In genomic region chr4:37812713-37813112, GRCh38 we compare ENCODE assay signal across 17 cellular contexts.
A peak's percentile ranks its signal among the peaks of the same experiment; 100 is the strongest.
DNase-seq lines count a peak whose midpoint lies in the region; ATAC-seq lines count a peak whose summit lies in the region.
"Had no signal": no experiment of that assay in that cellular context is flagged by ENCODE, and none has a peak within 500 bp of the region (broad histone marks: within the 10 kb centered on the region; RNA-seq: fewer than 3 reads in every experiment).

No MANE protein-coding gene starts in this region.

- H3K4me3 Mint-ChIP-seq in stimulated activated memory B cell treated with anti-CD40 and anti-IgM and Interleukin-4, amounts not matched to agents 10 μg/mL and 1 μg/mL and 100 μg/mL, for 72 hours, result no peak overlapping the region
- H3K4me3 Mint-ChIP-seq: activated naive CD8-positive, alpha-beta T cell treated with anti-CD3 and anti-CD28 coated beads, Interleukin-2, amount 10 ng/mL, durations not matched to agents 7 days and 5 days; neural crest cell had no signal

- no peak overlapping the region for H3K4me3 ChIP-seq in ACC112 (ENCODE audit: low read depth, low read length)
- H3K4me3 ChIP-seq: heart left ventricle, left lung, tibial artery had no signal

- H2AFZ ChIP-seq in ACC112 (ENCODE audit: low read length, unreplicated experiment), result peak overlapping the region; percentile 36

- H3K9me3 Mint-ChIP-seq in stimulated activated memory B cell treated with anti-CD40 and anti-IgM and Interleukin-4, amounts not matched to agents 10 μg/mL and 1 μg/mL and 100 μg/mL, for 72 hours, result no peaks in the 10 kb centered on the region
- H3K9me3 Mint-ChIP-seq: neural crest cell had no signal

- no peaks in the 10 kb centered on the region for H3K36me3 ChIP-seq in ACC112 (ENCODE audit: insufficient read depth, low read length)
- H3K36me3 ChIP-seq: heart left ventricle, left lung, tibial artery had no signal

- DNase-seq in amniotic epithelial cell (ENCODE audit: low read depth) (peak; percentile 91), hepatic stellate cell (ENCODE audit: low spot score) (peak; percentile 65), NCI-H2196 (lab: John Stamatoyannopoulos, UW; ENCODE audit: unreplicated experiment) (no peak)
- no peak for DNase-seq in activated CD8-positive, alpha-beta memory T cell treated with anti-CD3 and anti-CD28 coated beads for 24 hours
- DNase-seq: activated naive CD8-positive, alpha-beta T cell treated with anti-CD3 and anti-CD28 coated beads, Interleukin-2, amount 10 ng/mL, durations not matched to agents 7 days and 5 days; heart left ventricle; left lung; NCI-H1436 treated with DMSO at 0.1 percent for 48 hours; NCI-H69; Right ventricle myocardium superior; tibial artery had no signal

- H3K36me3 Mint-ChIP-seq in stimulated activated memory B cell treated with anti-CD40 and anti-IgM and Interleukin-4, amounts not matched to agents 10 μg/mL and 1 μg/mL and 100 μg/mL, for 72 hours, result no peaks in the 10 kb centered on the region

- peak overlapping the region; percentile 58 for H3K27ac ChIP-seq in ACC112 (ENCODE audit: low read depth, low read length)
- H3K27ac ChIP-seq: heart left ventricle, left lung, tibial artery, VCaP had no signal

- ATAC-seq in HG03520 (IDR thresholded peaks at IDR 0.05; ENCODE audit: unreplicated experiment) (peak; percentile 85), HG02973 (IDR thresholded peaks at IDR 0.05; ENCODE audit: unreplicated experiment) (no peak)
- ATAC-seq in stimulated activated memory B cell treated with anti-CD40 and anti-IgM and Interleukin-4, amounts not matched to agents 10 μg/mL and 1 μg/mL and 100 μg/mL, for 72 hours, result no peak
- ATAC-seq: heart left ventricle, left lung had no signal

- peaks cover 10% of the 10 kb centered on the region for H3K4me1 Mint-ChIP-seq in stimulated activated memory B cell treated with anti-CD40 and anti-IgM and Interleukin-4, amounts not matched to agents 10 μg/mL and 1 μg/mL and 100 μg/mL, for 72 hours

- no peaks in the 10 kb centered on the region for H3K27me3 ChIP-seq in ACC112 (ENCODE audit: insufficient read depth, low read length)
- H3K27me3 ChIP-seq: heart left ventricle, left lung, tibial artery had no signal

- no peaks in the 10 kb centered on the region for H3K27me3 Mint-ChIP-seq in stimulated activated memory B cell treated with anti-CD40 and anti-IgM and Interleukin-4, amounts not matched to agents 10 μg/mL and 1 μg/mL and 100 μg/mL, for 72 hours

- H3K79me2 ChIP-seq in ACC112 (ENCODE audit: control insufficient read depth, insufficient read depth, low read length, unreplicated experiment), result no peaks in the 10 kb centered on the region

- peaks cover 13% of the 10 kb centered on the region for H3K4me1 ChIP-seq in ACC112 (ENCODE audit: control insufficient read depth, insufficient read depth, low read length, unreplicated experiment)
- H3K4me1 ChIP-seq: tibial artery had no signal

- H3K27ac Mint-ChIP-seq in stimulated activated memory B cell treated with anti-CD40 and anti-IgM and Interleukin-4, amounts not matched to agents 10 μg/mL and 1 μg/mL and 100 μg/mL, for 72 hours, result no peak overlapping the region
- H3K27ac Mint-ChIP-seq: activated naive CD8-positive, alpha-beta T cell treated with anti-CD3 and anti-CD28 coated beads, Interleukin-2, amount 10 ng/mL, durations not matched to agents 7 days and 5 days had no signal

Comparison
In these comparisons a context has a peak if more than half of its experiments do, and no peak if none do; other contexts are left out.
1. DNase-seq: peak in amniotic epithelial cell (single experiment) and hepatic stellate cell (single experiment); none in activated CD8-positive, alpha-beta memory T cell treated with anti-CD3 and anti-CD28 coated beads for 24 hours (single experiment) and NCI-H2196 (single experiment).